ENCODE assay signal across 12 cellular contexts in the genomic region with DNA sequence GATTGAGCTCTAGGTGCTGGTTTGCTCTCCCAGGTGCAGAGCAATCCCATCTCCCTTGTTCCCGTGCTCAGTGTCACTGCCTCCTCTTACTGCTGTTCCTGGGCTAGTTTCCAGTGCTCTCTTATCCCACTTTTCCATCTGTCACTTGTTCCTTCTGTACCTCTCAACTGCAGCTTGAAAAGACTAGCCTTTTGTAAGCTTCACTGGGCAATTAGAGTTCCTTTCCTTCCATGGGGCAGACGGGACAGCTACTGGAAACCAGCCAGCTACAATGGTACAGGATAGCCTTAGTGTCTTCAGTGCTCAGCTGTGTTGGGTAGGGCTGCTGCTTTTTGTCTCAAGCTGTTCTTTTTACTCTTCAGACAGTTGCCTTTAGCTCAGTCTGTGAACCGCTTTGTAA. TPM values are rescaled to one million over a fixed set of nuclear protein-coding genes. Genes with fewer than 3 reads are reported as not detected.
A peak's percentile ranks its signal among the peaks of the same experiment; 100 is the strongest.
DNase-seq lines count a peak whose midpoint lies in the region; ATAC-seq and TF ChIP-seq lines count a peak whose summit lies in the region.
"Had no signal": no experiment of that assay in that cellular context is flagged by ENCODE, and none has a peak within 500 bp of the region (broad histone marks: within the 10 kb centered on the region; RNA-seq: fewer than 3 reads in every experiment).

No MANE protein-coding gene starts in this region.

- ATAC-seq in psoas muscle (peak; percentile 43 to 64 (median 50)), GM19351 (IDR thresholded peaks at IDR 0.05; ENCODE audit: unreplicated experiment) (no peak)

- H3K9ac ChIP-seq in KMS-11, result no peak overlapping the region; the same call in 1 of the 2 replicates

- H3K36me3 ChIP-seq in KMS-11 (ENCODE audit: insufficient read depth), result peaks cover 3% of the 10 kb centered on the region; the same call in 1 of the 2 replicates
- peaks cover 13 to 80% of the 10 kb centered on the region in 2 donors for H3K36me3 ChIP-seq in psoas muscle (ENCODE audit: insufficient read depth in 1 of 2, low read depth in 1 of 2)

- 12 to 15% (median 14%) methylated on average over 3 of the region's 3 CpGs for WGBS in psoas muscle, 3 donors

- H3K4me1 ChIP-seq in KMS-11 (ENCODE audit: low read depth, poor library complexity, severe bottlenecking) (peaks cover 53% of the 10 kb centered on the region), psoas muscle (peaks cover 17% of the 10 kb centered on the region)

- peak overlapping the region; percentile 61; the same call in 1 of the 2 replicates for H3K4me2 ChIP-seq in KMS-11

- no peaks in the 10 kb centered on the region for H3K79me2 ChIP-seq in KMS-11 (ENCODE audit: insufficient read depth, low read depth)

- H3K27ac ChIP-seq in KMS-11 (peak overlapping the region; percentile 64; the same call in 1 of the 2 replicates), psoas muscle (peak overlapping the region; percentile 47)
- H3K27ac ChIP-seq: lower lobe of right lung, Peyer's patch had no signal

- intact Hi-C loops in head of caudate nucleus (cut with DNase I), result no loop called here
- intact Hi-C loops in psoas muscle (cut with DNase I), result no loop called here

- H3K4me3 ChIP-seq in KMS-11 (IDR thresholded peaks at IDR 0.05; ENCODE audit: insufficient read depth, low read depth, low read length) (no peak overlapping the region), psoas muscle (no peak overlapping the region)
- H3K4me3 ChIP-seq: esophagus muscularis mucosa, lower lobe of right lung, Peyer's patch, spleen had no signal

- TF ChIP-seq CTCF in KMS-11 (conservative IDR thresholded peaks at IDR 0.05; ENCODE audit: low read depth, low read length) (no peak), psoas muscle (IDR thresholded peaks at IDR 0.05) (no peak)

- H3K9me3 ChIP-seq in psoas muscle, result no peaks in the 10 kb centered on the region
- H3K9me3 ChIP-seq: esophagus muscularis mucosa, lower lobe of right lung, Peyer's patch, spleen had no signal

- no peaks in the 10 kb centered on the region for H4K20me1 ChIP-seq in KMS-11 (ENCODE audit: insufficient read depth)

- H3K27me3 ChIP-seq in KMS-11 (ENCODE audit: insufficient read depth, low read depth) (no peaks in the 10 kb centered on the region), psoas muscle (ENCODE audit: insufficient read depth in 3 of 3, low read length in 2 of 3) (no peaks in the 10 kb centered on the region)
- H3K27me3 ChIP-seq: esophagus muscularis mucosa, Peyer's patch, spleen had no signal

- no peak overlapping the region for H2AFZ ChIP-seq in KMS-11 (ENCODE audit: low read depth)

- peak; percentile 91 for DNase-seq in NCI-H69 (lab: John Stamatoyannopoulos, UW)
- DNase-seq in head of caudate nucleus, result peak in 28 of 42 donors; percentile 21 to 81 (median 58)
- no peak for DNase-seq in psoas muscle
- no peak for DNase-seq in islet precursor cell
- no peak for DNase-seq in AG20443 (ENCODE audit: low spot score)
- DNase-seq: activated CD4-positive, alpha-beta T cell treated with anti-CD3 and anti-CD28 coated beads for 4 hours; lower lobe of right lung; Peyer's patch; spleen had no signal

RNA-seq across cellular contexts. Expression of a gene that starts 31.6 kb away (rescaled TPM):
- total RNA-seq in psoas muscle, result 10 to 100 TPM; 36.1 to 61.7 (median 48.8) TPM
- polyA plus RNA-seq in psoas muscle, result 100 to 1,000 TPM in 1 of 3 donors, 10 to 100 TPM in 1, 1 to 10 TPM in 1; 9.2 to 187 (median 36.8) TPM

RNA-seq across cellular contexts. Expression of a gene that starts 40.0 kb away (rescaled TPM):
- 10 to 100 TPM; 17.5 to 30.5 (median 25.0) TPM for total RNA-seq in psoas muscle
- 10 to 100 TPM; 11.9 to 30.5 (median 15.3) TPM for polyA plus RNA-seq in psoas muscle

Comparison
In these comparisons a context has a peak if more than half of its experiments do, and no peak if none do; other contexts are left out.
1. DNase-seq: peak in NCI-H69 (single experiment) and head of caudate nucleus (28 of 42); none in psoas muscle (0 of 2), islet precursor cell (single experiment) and AG20443 (single experiment).